ENCODE assay signal across 11 cellular contexts in genomic region chr2:16663121-16663905, GRCh38. TPM values are rescaled to one million over a fixed set of nuclear protein-coding genes. Genes with fewer than 3 reads are reported as not detected.
DNase-seq lines count a peak whose midpoint lies in the region; ATAC-seq and TF ChIP-seq lines count a peak whose summit lies in the region.
"Had no signal": no experiment of that assay in that cellular context is flagged by ENCODE, and none has a peak within 500 bp of the region (broad histone marks: within the 10 kb centered on the region; RNA-seq: fewer than 3 reads in every experiment).

No MANE protein-coding gene starts in this region.

- no peaks in the 10 kb centered on the region for H3K27me3 ChIP-seq in Karpas-422 (ENCODE audit: low read length)
- peaks cover 0 to 10% of the 10 kb centered on the region in 2 donors for H3K27me3 ChIP-seq in left lung
- peaks cover 25% of the 10 kb centered on the region for H3K27me3 ChIP-seq in BE2C

- intact Hi-C loops in left lung (cut with DNase I): no loop called here

- H3K4me1 ChIP-seq in Karpas-422 (ENCODE audit: low read length) (peaks cover 29% of the 10 kb centered on the region), left lung (peaks cover 21 to 75% of the 10 kb centered on the region in 2 donors), BE2C (no peaks in the 10 kb centered on the region)

- no peaks in the 10 kb centered on the region for H3K9me2 ChIP-seq in Karpas-422 (replicated peaks; ENCODE audit: insufficient read depth, low read length)

- ATAC-seq in T-cell (replicated peaks in 1 of 4) (no peak), left lung (peak; percentile 68), HG03460 (IDR thresholded peaks at IDR 0.05; ENCODE audit: unreplicated experiment) (no peak)
- no peak for ATAC-seq in stimulated activated naive B cell treated with anti-CD40 and anti-IgM and Interleukin-4, amounts not matched to agents 10 μg/mL and 1 μg/mL and 100 μg/mL, for 72 hours (replicated peaks)
- ATAC-seq: Panc1 had no signal

- no peaks in the 10 kb centered on the region for H3K36me3 Mint-ChIP-seq in T-cell
- peaks cover 2 to 16% of the 10 kb centered on the region in 2 donors for H3K36me3 Mint-ChIP-seq in stimulated activated naive B cell treated with anti-CD40 and anti-IgM and Interleukin-4, amounts not matched to agents 10 μg/mL and 1 μg/mL and 100 μg/mL, for 72 hours

- peak overlapping the region in 2 of 3 donors; percentile 18 to 90 for H3K4me3 Mint-ChIP-seq in T-cell
- H3K4me3 Mint-ChIP-seq in stimulated activated naive B cell treated with anti-CD40 and anti-IgM and Interleukin-4, amounts not matched to agents 10 μg/mL and 1 μg/mL and 100 μg/mL, for 72 hours: peak overlapping the region; percentile 83 to 90

- peaks cover 46 to 50% of the 10 kb centered on the region in 2 donors for H3K27me3 Mint-ChIP-seq in T-cell
- H3K27me3 Mint-ChIP-seq in stimulated activated naive B cell treated with anti-CD40 and anti-IgM and Interleukin-4, amounts not matched to agents 10 μg/mL and 1 μg/mL and 100 μg/mL, for 72 hours: no peaks in the 10 kb centered on the region

- H3K9me3 Mint-ChIP-seq in T-cell: no peaks in the 10 kb centered on the region
- no peaks in the 10 kb centered on the region for H3K9me3 Mint-ChIP-seq in stimulated activated naive B cell treated with anti-CD40 and anti-IgM and Interleukin-4, amounts not matched to agents 10 μg/mL and 1 μg/mL and 100 μg/mL, for 72 hours

- no peaks in the 10 kb centered on the region for H4K20me1 ChIP-seq in Karpas-422 (ENCODE audit: insufficient read depth, low read depth, low read length)

- H3K27ac Mint-ChIP-seq in T-cell: peak overlapping the region in 1 of 2 donors; percentile 34
- H3K27ac Mint-ChIP-seq in stimulated activated naive B cell treated with anti-CD40 and anti-IgM and Interleukin-4, amounts not matched to agents 10 μg/mL and 1 μg/mL and 100 μg/mL, for 72 hours: peak overlapping the region; percentile 94

- H3K4me2 ChIP-seq in Karpas-422 (ENCODE audit: low read depth, low read length, poor library complexity, severe bottlenecking): no peak overlapping the region

- H3K9ac ChIP-seq in Karpas-422 (ENCODE audit: low read length): no peak overlapping the region

- CTCF ChIA-PET in T-cell (lab: Charles Lee): interaction anchor here in 1 of 2 donors (0.6 kb wide), 1 partner anchor 264 kb away, joined by 7 read pairs; no protein-coding TSS in a partner anchor

- TF ChIP-seq CTCF in left lung (IDR thresholded peaks at IDR 0.05) (no peak), BE2C (IDR thresholded peaks at IDR 0.05; ENCODE audit: low read depth, low read length) (no peak)

- H3K27ac ChIP-seq in Karpas-422 (ENCODE audit: low read length): no peak overlapping the region
- peak overlapping the region; percentile 11 to 66 for H3K27ac ChIP-seq in left lung

- H3K4me1 Mint-ChIP-seq in T-cell: peaks cover 21 to 39% (median 27%) of the 10 kb centered on the region in 3 donors
- H3K4me1 Mint-ChIP-seq in stimulated activated naive B cell treated with anti-CD40 and anti-IgM and Interleukin-4, amounts not matched to agents 10 μg/mL and 1 μg/mL and 100 μg/mL, for 72 hours: peaks cover 64 to 83% of the 10 kb centered on the region in 2 donors

- DNase-seq in Karpas-422 (peak; percentile 51), T-cell (no peak), left lung (peak in 1 of 2 donors; percentile 62), BE2C (no peak), NCI-H187 (lab: John Stamatoyannopoulos, UW) (no peak)
- no peak for DNase-seq in stimulated activated naive B cell treated with anti-CD40 and anti-IgM and Interleukin-4, amounts not matched to agents 10 μg/mL and 1 μg/mL and 100 μg/mL, for 72 hours
- DNase-seq: DMS 273 treated with DMSO at 0.1 percent for 48 hours, NCI-H187 treated with DMSO at 0.1 percent for 48 hours had no signal

- H3K79me2 ChIP-seq in Karpas-422 (ENCODE audit: low read length): no peaks in the 10 kb centered on the region

- no peaks in the 10 kb centered on the region for H3K9me3 ChIP-seq in Karpas-422 (ENCODE audit: low read length)
- no peaks in the 10 kb centered on the region for H3K9me3 ChIP-seq in left lung
- H3K9me3 ChIP-seq in BE2C: no peaks in the 10 kb centered on the region

- H3K4me3 ChIP-seq in Karpas-422 (ENCODE audit: low read length) (no peak overlapping the region), left lung (peak overlapping the region in 1 of 2 donors; percentile 66), BE2C (ENCODE audit: low read depth, low read length) (no peak overlapping the region)

- H3K36me3 ChIP-seq in Karpas-422 (ENCODE audit: insufficient read depth, low read length) (no peaks in the 10 kb centered on the region), left lung (no peaks in the 10 kb centered on the region), BE2C (no peaks in the 10 kb centered on the region)

- POLR2A ChIA-PET in T-cell (lab: Charles Lee): no interaction called here

- no peak overlapping the region for H2AFZ ChIP-seq in Karpas-422 (ENCODE audit: low read length)

RNA-seq across cellular contexts. Expression of gene CYRIA, which starts 2.3 kb away (rescaled TPM):
- total RNA-seq in Karpas-422 (2014; rRNA removed; shearing (Covaris generic); ENCODE audit: low replicate concordance): 2.3 and 4.2 TPM in 2 replicates
- 1 to 10 TPM; 1.8 to 3.5 (median 2.8) TPM for total RNA-seq in T-cell
- total RNA-seq in left lung: 10 to 100 TPM; 20.3 to 21.3 TPM
- polyA plus RNA-seq in BE2C (2012; ENCODE audit: insufficient read depth, insufficient read length, low read depth): 0.66 TPM
- total RNA-seq: HT-29 had no signal
